22 cellular contexts compared by ENCODE assay signal in genomic region chr10:23871211-23871610, GRCh38.
A peak's percentile ranks its signal among the peaks of the same experiment; 100 is the strongest.
DNase-seq lines count a peak whose midpoint lies in the region; ATAC-seq and TF ChIP-seq lines count a peak whose summit lies in the region.
"Had no signal": no experiment of that assay in that cellular context is flagged by ENCODE, and none has a peak within 500 bp of the region (broad histone marks: within the 10 kb centered on the region; RNA-seq: fewer than 3 reads in every experiment).

No MANE protein-coding gene starts in this region.

- peaks cover 2% of the 10 kb centered on the region for H3K27me3 Mint-ChIP-seq in GM23338 (ENCODE audit: insufficient read depth, low read depth, poor library complexity)
- H3K27me3 Mint-ChIP-seq in nephron (ENCODE audit: low read depth) = no peaks in the 10 kb centered on the region
- no peaks in the 10 kb centered on the region for H3K27me3 Mint-ChIP-seq in activated CD4-positive, alpha-beta memory T cell treated with anti-CD3 and anti-CD28 coated beads, Interleukin-2, amount 10 ng/mL, durations not matched to agents 7 days and 5 days

- H3K9me3 ChIP-seq in SJCRH30 (replicated peaks) (no peaks in the 10 kb centered on the region), BE2C (no peaks in the 10 kb centered on the region)
- H3K9me3 ChIP-seq: body of pancreas, HAP-1, prostate gland, stomach, tibial artery had no signal

- H3K4me3 Mint-ChIP-seq in GM23338 (no peak overlapping the region), nephron (peak overlapping the region in 1 of 3 experiments; percentile 21)
- no peak overlapping the region for H3K4me3 Mint-ChIP-seq in activated CD4-positive, alpha-beta memory T cell treated with anti-CD3 and anti-CD28 coated beads, Interleukin-2, amount 10 ng/mL, durations not matched to agents 7 days and 5 days
- H3K4me3 Mint-ChIP-seq: activated T-cell treated with anti-CD3 and anti-CD28 coated beads, Interleukin-2, amount 50 U/mL, for 4 hours; T-cell had no signal

- H3K9me2 ChIP-seq in GM23338 (ENCODE audit: insufficient read depth) = peaks cover 3% of the 10 kb centered on the region; the same call in 1 of the 2 replicates

- H3K27ac Mint-ChIP-seq in GM23338 (no peak overlapping the region), nephron (peak overlapping the region; percentile 37 to 81 (median 62))
- no peak overlapping the region for H3K27ac Mint-ChIP-seq in activated CD4-positive, alpha-beta memory T cell treated with anti-CD3 and anti-CD28 coated beads, Interleukin-2, amount 10 ng/mL, durations not matched to agents 7 days and 5 days
- H3K27ac Mint-ChIP-seq: T-cell had no signal

- DNase-seq in GM23338 (ENCODE audit: low spot score) (peak; percentile 4), NB4 (ENCODE audit: low read depth) (peak; percentile 93), SJCRH30 (peak; percentile 29 to 47), BE2C (no peak), NCI-H187 treated with DMSO at 0.1 percent for 48 hours (lab: John Stamatoyannopoulos, UW) (no peak)
- no peak for DNase-seq in activated CD4-positive, alpha-beta memory T cell treated with anti-CD3 and anti-CD28 coated beads, Interleukin-2, amount 10 ng/mL, durations not matched to agents 7 days and 5 days
- DNase-seq: activated CD8-positive, alpha-beta memory T cell treated with anti-CD3 and anti-CD28 coated beads for 24 hours; activated T-cell treated with anti-CD3 and anti-CD28 coated beads, Interleukin-2, amount 50 U/mL, for 4 hours; body of pancreas; glutamatergic neuron; Karpas-422; mammary epithelial cell; NCI-H1105 treated with DMSO at 0.1 percent for 48 hours; NCI-H2107; NCI-H446 treated with DMSO at 0.1 percent for 48 hours; stimulated activated CD8-positive, alpha-beta memory T cell treated with anti-CD3 and anti-CD28 coated beads, Interleukin-4, amount 100 ng/mL, for 48 hours; stomach; T-cell; tibial artery had no signal

- no peak for TF ChIP-seq POLR2A in NB4 (IDR thresholded peaks at IDR 0.05; ENCODE audit: extremely low read depth, insufficient read length)

- H3F3A ChIP-seq in GM23338 (replicated peaks; ENCODE audit: low read depth) = no peaks in the 10 kb centered on the region

- CTCF ChIA-PET in activated CD4-positive, alpha-beta memory T cell treated with anti-CD3 and anti-CD28 coated beads, Interleukin-2, amount 10 ng/mL, durations not matched to agents 7 days and 5 days (lab: Charles Lee) = interaction anchor here (0.7 kb wide), 1 partner anchor 843 kb away, joined by 3 read pairs; no protein-coding TSS in a partner anchor

- H3K9me3 Mint-ChIP-seq in GM23338 (no peaks in the 10 kb centered on the region), nephron (no peaks in the 10 kb centered on the region)
- H3K9me3 Mint-ChIP-seq in activated CD4-positive, alpha-beta memory T cell treated with anti-CD3 and anti-CD28 coated beads, Interleukin-2, amount 10 ng/mL, durations not matched to agents 7 days and 5 days = no peaks in the 10 kb centered on the region
- H3K9me3 Mint-ChIP-seq: activated T-cell treated with anti-CD3 and anti-CD28 coated beads, Interleukin-2, amount 50 U/mL, for 4 hours; T-cell had no signal

- H3K36me3 ChIP-seq in GM23338 (ENCODE audit: insufficient read depth) (no peaks in the 10 kb centered on the region), SJCRH30 (no peaks in the 10 kb centered on the region), BE2C (no peaks in the 10 kb centered on the region)
- H3K36me3 ChIP-seq: HAP-1, prostate gland, stomach, tibial artery had no signal

- H4K20me1 ChIP-seq in GM23338 (replicated peaks; ENCODE audit: insufficient read depth) = no peaks in the 10 kb centered on the region

- H2AFZ ChIP-seq in GM23338 = no peak overlapping the region

- H3K36me3 Mint-ChIP-seq in GM23338 (ENCODE audit: low read depth) = no peaks in the 10 kb centered on the region
- H3K36me3 Mint-ChIP-seq in nephron (ENCODE audit: low read depth) = no peaks in the 10 kb centered on the region
- H3K36me3 Mint-ChIP-seq in activated CD4-positive, alpha-beta memory T cell treated with anti-CD3 and anti-CD28 coated beads, Interleukin-2, amount 10 ng/mL, durations not matched to agents 7 days and 5 days (ENCODE audit: low read depth) = no peaks in the 10 kb centered on the region
- H3K36me3 Mint-ChIP-seq: T-cell had no signal

- POLR2A ChIA-PET in activated CD4-positive, alpha-beta memory T cell treated with anti-CD3 and anti-CD28 coated beads, Interleukin-2, amount 10 ng/mL, durations not matched to agents 7 days and 5 days (lab: Charles Lee) = no interaction called here

- TF ChIP-seq CTCF in GM23338 (conservative IDR thresholded peaks at IDR 0.05; ENCODE audit: low read depth in 2 of 2) (no peak), NB4 (IDR thresholded peaks at IDR 0.05; ENCODE audit: low read depth, low read length) (no peak), nephron (IDR thresholded peaks at IDR 0.05; ENCODE audit: unreplicated experiment in 3 of 3) (no peak), BE2C (IDR thresholded peaks at IDR 0.05; ENCODE audit: low read depth, low read length) (no peak)

- H3K27me3 ChIP-seq in GM23338 (ENCODE audit: insufficient read depth) = no peaks in the 10 kb centered on the region
- H3K27me3 ChIP-seq in SJCRH30 = no peaks in the 10 kb centered on the region
- H3K27me3 ChIP-seq in BE2C = no peaks in the 10 kb centered on the region
- H3K27me3 ChIP-seq: body of pancreas, stomach, tibial artery had no signal

- H3K27ac ChIP-seq in GM23338 (ENCODE audit: low read depth) (no peak overlapping the region), SJCRH30 (no peak overlapping the region)
- H3K27ac ChIP-seq: body of pancreas, prostate gland, stomach, tibial artery had no signal

- H3K4me1 ChIP-seq in GM23338 (ENCODE audit: insufficient read depth) (peaks cover 12% of the 10 kb centered on the region), SJCRH30 (peaks cover 6% of the 10 kb centered on the region; the same call in 1 of the 2 replicates), BE2C (no peaks in the 10 kb centered on the region)
- H3K4me1 ChIP-seq: HAP-1, prostate gland, stomach, tibial artery had no signal

- peak overlapping the region; percentile 42; the same call in 1 of the 2 replicates for H3K4me2 ChIP-seq in GM23338

- H3K79me2 ChIP-seq in GM23338 (replicated peaks; ENCODE audit: insufficient read depth) = no peaks in the 10 kb centered on the region

- no peak for ATAC-seq in GM23338
- ATAC-seq: activated T-cell treated with anti-CD3 and anti-CD28 coated beads, Interleukin-2, amount 50 U/mL, for 4 hours; body of pancreas; T-cell had no signal

- H3K4me3 ChIP-seq in GM23338 (no peak overlapping the region), NB4 (ENCODE audit: low read depth, low read length) (no peak overlapping the region), SJCRH30 (no peak overlapping the region), BE2C (ENCODE audit: low read depth, low read length) (no peak overlapping the region)
- H3K4me3 ChIP-seq: body of pancreas, HAP-1, prostate gland, stomach, tibial artery had no signal

- H3K4me1 Mint-ChIP-seq in GM23338 (peaks cover 23% of the 10 kb centered on the region), nephron (peaks cover 31% of the 10 kb centered on the region)
- no peaks in the 10 kb centered on the region for H3K4me1 Mint-ChIP-seq in activated CD4-positive, alpha-beta memory T cell treated with anti-CD3 and anti-CD28 coated beads, Interleukin-2, amount 10 ng/mL, durations not matched to agents 7 days and 5 days
- H3K4me1 Mint-ChIP-seq: T-cell had no signal

TF ChIP-seq in GM23338, 12 proteins besides CTCF, POLR2A, EP300 and RAD21 (continues in another document):
- no peak for TF ChIP-seq REST (IDR thresholded peaks at IDR 0.05; ENCODE audit: unreplicated experiment)
- TF ChIP-seq EZH2 (IDR thresholded peaks at IDR 0.05; ENCODE audit: low read depth, unreplicated experiment) = no peak
- TF ChIP-seq JUNB (IDR thresholded peaks at IDR 0.05; ENCODE audit: unreplicated experiment) = no peak
- no peak for TF ChIP-seq EZH2phosphoT487 (IDR thresholded peaks at IDR 0.05; ENCODE audit: unreplicated experiment)
- no peak for TF ChIP-seq ZNF331 (CRISPR knock-in tag; IDR thresholded peaks at IDR 0.05; ENCODE audit: low read depth)
- TF ChIP-seq CREB1 (CRISPR knock-in tag; IDR thresholded peaks at IDR 0.05; ENCODE audit: low read depth) = no peak
- TF ChIP-seq ZNF114 (CRISPR knock-in tag; IDR thresholded peaks at IDR 0.05) = no peak
- TF ChIP-seq STAT1 (IDR thresholded peaks at IDR 0.05; ENCODE audit: unreplicated experiment) = no peak
- TF ChIP-seq NANOG (IDR thresholded peaks at IDR 0.05; ENCODE audit: borderline replicate concordance) = no peak

Comparison
In these comparisons a context has a peak if more than half of its experiments do, and no peak if none do; other contexts are left out.
1. DNase-seq: peak in GM23338 (single experiment), NB4 (single experiment) and SJCRH30 (2 of 2); none in activated CD4-positive, alpha-beta memory T cell treated with anti-CD3 and anti-CD28 coated beads, Interleukin-2, amount 10 ng/mL, durations not matched to agents 7 days and 5 days (single experiment), BE2C (single experiment) and NCI-H187 treated with DMSO at 0.1 percent for 48 hours (single experiment).
2. H3K27ac Mint-ChIP-seq: peak in nephron (3 of 3); none in GM23338 (single experiment) and activated CD4-positive, alpha-beta memory T cell treated with anti-CD3 and anti-CD28 coated beads, Interleukin-2, amount 10 ng/mL, durations not matched to agents 7 days and 5 days (single experiment).